In genomic region chr3:8204846-8205624, GRCh38 we compare ENCODE assay signal across 23 cellular contexts.
A peak's percentile ranks its signal among the peaks of the same experiment; 100 is the strongest.
DNase-seq lines count a peak whose midpoint lies in the region; ATAC-seq and TF ChIP-seq lines count a peak whose summit lies in the region.
"Had no signal": no experiment of that assay in that cellular context is flagged by ENCODE, and none has a peak within 500 bp of the region (broad histone marks: within the 10 kb centered on the region; RNA-seq: fewer than 3 reads in every experiment).

No MANE protein-coding gene starts in this region.

- H3K4ac ChIP-seq in mesenchymal stem cell (ENCODE audit: low read depth in 1 of 2, low read length in 2 of 2): no peak overlapping the region

- no peak overlapping the region for H2BK15ac ChIP-seq in mesenchymal stem cell (ENCODE audit: low read depth, poor library complexity, severe bottlenecking)

- no peak overlapping the region for H3K14ac ChIP-seq in mesenchymal stem cell (ENCODE audit: low read length in 2 of 2)

- no peaks in the 10 kb centered on the region for H3K79me1 ChIP-seq in mesenchymal stem cell (replicated peaks; ENCODE audit: low read length, poor library complexity, severe bottlenecking)

- WGBS in mesenchymal stem cell: 73% methylated on average over 2 of the region's 5 CpGs

- no peaks in the 10 kb centered on the region for H3K9me3 ChIP-seq in MG63
- H3K9me3 ChIP-seq in mesenchymal stem cell (ENCODE audit: control insufficient read depth, low read length): no peaks in the 10 kb centered on the region
- H3K9me3 ChIP-seq: Peyer's patch had no signal

- no peaks in the 10 kb centered on the region for H3K36me3 ChIP-seq in MG63
- H3K36me3 ChIP-seq in mesenchymal stem cell (ENCODE audit: control insufficient read depth in 1 of 2, insufficient read depth in 2 of 2, low read depth in 1 of 2, low read length in 2 of 2): no peaks in the 10 kb centered on the region
- H3K36me3 ChIP-seq: Peyer's patch had no signal

- H4K8ac ChIP-seq in mesenchymal stem cell (ENCODE audit: low read length): peak overlapping the region; percentile 75

- no peak overlapping the region for H2BK120ac ChIP-seq in mesenchymal stem cell (ENCODE audit: low read depth, low read length)

- H3K27me3 ChIP-seq in MG63 (no peaks in the 10 kb centered on the region), mesenchymal stem cell (ENCODE audit: control insufficient read depth in 1 of 2, insufficient read depth in 1 of 2, low read length in 2 of 2) (no peaks in the 10 kb centered on the region)
- H3K27me3 ChIP-seq: Peyer's patch had no signal

- no peak overlapping the region for H3K4me3 Mint-ChIP-seq in activated T-helper 1 cell treated with anti-CD3 and anti-CD28 coated beads, Interleukin-12 subunit alpha, Interleukin-12 subunit beta, Interleukin-2, Interleukin-4 antibody, amounts not matched to agents 30 ng/mL and 10 ng/mL and 1 ng/mL, durations not matched to agents 14 hours and 24 hours and 36 hours
- H3K4me3 Mint-ChIP-seq: CD4-positive, CD25-positive, alpha-beta regulatory T cell; naive B cell; T-helper 2 cell treated with Interferon-gamma antibody and Interleukin-4, amounts not matched to agents 5 μg/mL and 100 μg/mL, for 36 hours; WTC11 had no signal

- no peak overlapping the region for H2AFZ ChIP-seq in mesenchymal stem cell (ENCODE audit: low read depth, low read length)

- no peaks in the 10 kb centered on the region for H3K9me3 Mint-ChIP-seq in activated T-helper 1 cell treated with anti-CD3 and anti-CD28 coated beads, Interleukin-12 subunit alpha, Interleukin-12 subunit beta, Interleukin-2, Interleukin-4 antibody, amounts not matched to agents 30 ng/mL and 10 ng/mL and 1 ng/mL, durations not matched to agents 14 hours and 24 hours and 36 hours
- H3K9me3 Mint-ChIP-seq: CD4-positive, CD25-positive, alpha-beta regulatory T cell; T-helper 2 cell treated with Interferon-gamma antibody and Interleukin-4, amounts not matched to agents 5 μg/mL and 100 μg/mL, for 36 hours had no signal

- peak overlapping the region; percentile 45 for H3K9ac ChIP-seq in mesenchymal stem cell (ENCODE audit: low read length)

- H2AK5ac ChIP-seq in mesenchymal stem cell (ENCODE audit: low read length, severe bottlenecking): no peak overlapping the region

- DNase-seq in AG09309 (ENCODE audit: low read depth) (peak; percentile 11), MG63 (peak; percentile 8), epithelial cell of prostate (ENCODE audit: low read depth, low spot score) (peak; percentile 59), mesenchymal stem cell (peak; percentile 77), NCI-H2196 (lab: John Stamatoyannopoulos, UW; ENCODE audit: unreplicated experiment) (no peak), NCI-H446 treated with DMSO at 0.1 percent for 48 hours (lab: John Stamatoyannopoulos, UW) (no peak)
- DNase-seq in stimulated activated naive CD8-positive, alpha-beta T cell treated with anti-CD3 and anti-CD28 coated beads, Interleukin-15, Interleukin-2, amounts not matched to agents 100 U/mL and 50 U/mL, for 24 hours: no peak
- no peak for DNase-seq in activated T-helper 1 cell treated with anti-CD3 and anti-CD28 coated beads, Interleukin-12 subunit alpha, Interleukin-12 subunit beta, Interleukin-2, Interleukin-4 antibody, amounts not matched to agents 30 ng/mL and 10 ng/mL and 1 ng/mL, durations not matched to agents 14 hours and 24 hours and 36 hours (ENCODE audit: low spot score)
- DNase-seq: ACHN; activated CD4-positive, alpha-beta T cell treated with anti-CD3 and anti-CD28 coated beads, Interleukin-2, amount 50 U/mL, for 48 hours; activated naive CD4-positive, alpha-beta T cell; CD4-positive, CD25-positive, alpha-beta regulatory T cell; DMS 273 treated with DMSO at 0.1 percent for 48 hours; GF-D8; naive B cell; NCI-H187 treated with DMSO at 0.1 percent for 48 hours; occipital lobe; Peyer's patch had no signal

- H3K18ac ChIP-seq in mesenchymal stem cell (ENCODE audit: low read depth in 1 of 2, low read length in 2 of 2): peak overlapping the region; percentile 16 to 23

- no peak overlapping the region for H4K91ac ChIP-seq in mesenchymal stem cell (ENCODE audit: low read length)

- no peak overlapping the region for H3K27ac Mint-ChIP-seq in activated T-helper 1 cell treated with anti-CD3 and anti-CD28 coated beads, Interleukin-12 subunit alpha, Interleukin-12 subunit beta, Interleukin-2, Interleukin-4 antibody, amounts not matched to agents 30 ng/mL and 10 ng/mL and 1 ng/mL, durations not matched to agents 14 hours and 24 hours and 36 hours
- H3K27ac Mint-ChIP-seq: CD4-positive, CD25-positive, alpha-beta regulatory T cell; naive B cell; T-helper 2 cell treated with Interferon-gamma antibody and Interleukin-4, amounts not matched to agents 5 μg/mL and 100 μg/mL, for 36 hours; WTC11 had no signal

- H3K36me3 Mint-ChIP-seq in activated T-helper 1 cell treated with anti-CD3 and anti-CD28 coated beads, Interleukin-12 subunit alpha, Interleukin-12 subunit beta, Interleukin-2, Interleukin-4 antibody, amounts not matched to agents 30 ng/mL and 10 ng/mL and 1 ng/mL, durations not matched to agents 14 hours and 24 hours and 36 hours (ENCODE audit: low read depth): no peaks in the 10 kb centered on the region
- H3K36me3 Mint-ChIP-seq: CD4-positive, CD25-positive, alpha-beta regulatory T cell; naive B cell; WTC11 had no signal

- H3K4me1 Mint-ChIP-seq in activated T-helper 1 cell treated with anti-CD3 and anti-CD28 coated beads, Interleukin-12 subunit alpha, Interleukin-12 subunit beta, Interleukin-2, Interleukin-4 antibody, amounts not matched to agents 30 ng/mL and 10 ng/mL and 1 ng/mL, durations not matched to agents 14 hours and 24 hours and 36 hours (ENCODE audit: low read depth): no peaks in the 10 kb centered on the region
- H3K4me1 Mint-ChIP-seq: CD4-positive, CD25-positive, alpha-beta regulatory T cell; naive B cell had no signal

- no peak overlapping the region for H2BK5ac ChIP-seq in mesenchymal stem cell (ENCODE audit: low read depth, low read length, poor library complexity, severe bottlenecking)

- intact Hi-C loops in activated T-helper 1 cell treated with anti-CD3 and anti-CD28 coated beads, Interleukin-12 subunit alpha, Interleukin-12 subunit beta, Interleukin-2, Interleukin-4 antibody, amounts not matched to agents 30 ng/mL and 10 ng/mL and 1 ng/mL, durations not matched to agents 14 hours and 24 hours and 36 hours (cut with micrococcal nuclease): no loop called here

- no peak for TF ChIP-seq CTCF in AG09309 (IDR thresholded peaks at IDR 0.05; ENCODE audit: control insufficient read depth, insufficient read depth, low read depth, low read length, missing control alignments)

- H3K27me3 Mint-ChIP-seq in activated T-helper 1 cell treated with anti-CD3 and anti-CD28 coated beads, Interleukin-12 subunit alpha, Interleukin-12 subunit beta, Interleukin-2, Interleukin-4 antibody, amounts not matched to agents 30 ng/mL and 10 ng/mL and 1 ng/mL, durations not matched to agents 14 hours and 24 hours and 36 hours (ENCODE audit: insufficient read depth): no peaks in the 10 kb centered on the region

- H3K27ac ChIP-seq in epithelial cell of prostate: peak overlapping the region; percentile 67
- no peak overlapping the region for H3K27ac ChIP-seq in mesenchymal stem cell (ENCODE audit: low read length, poor library complexity, severe bottlenecking)
- H3K27ac ChIP-seq: Peyer's patch, SK-N-MC had no signal

- H3K4me1 ChIP-seq in mesenchymal stem cell (ENCODE audit: control insufficient read depth, insufficient read depth, low read depth, low read length): peaks cover 1% of the 10 kb centered on the region
- H3K4me1 ChIP-seq: Peyer's patch had no signal

- H3K23ac ChIP-seq in mesenchymal stem cell (ENCODE audit: low read length in 2 of 2): no peak overlapping the region

- no peak overlapping the region for H3K4me2 ChIP-seq in mesenchymal stem cell (ENCODE audit: low read length, poor library complexity, severe bottlenecking)

- ATAC-seq in stimulated activated naive CD8-positive, alpha-beta T cell treated with anti-CD3 and anti-CD28 coated beads, Interleukin-15, Interleukin-2, amounts not matched to agents 100 U/mL and 50 U/mL, for 24 hours: no peak
- ATAC-seq: K562, WTC11 had no signal

- no peak overlapping the region for H2BK12ac ChIP-seq in mesenchymal stem cell (ENCODE audit: low read length in 2 of 2)

- H3K4me3 ChIP-seq in AG09309 (ENCODE audit: control insufficient read depth, low read depth, low read length) (no peak overlapping the region), MG63 (no peak overlapping the region), mesenchymal stem cell (ENCODE audit: insufficient read depth in 1 of 2, low read depth in 1 of 2, low read length in 2 of 2) (peak overlapping the region in 1 of 2 experiments; percentile 1)
- H3K4me3 ChIP-seq: K562, lung, Peyer's patch, SK-N-MC had no signal

Comparison
In these comparisons a context has a peak if more than half of its experiments do, and no peak if none do; other contexts are left out.
1. DNase-seq: peak in AG09309 (single experiment), MG63 (single experiment), epithelial cell of prostate (single experiment) and mesenchymal stem cell (single experiment); none in stimulated activated naive CD8-positive, alpha-beta T cell treated with anti-CD3 and anti-CD28 coated beads, Interleukin-15, Interleukin-2, amounts not matched to agents 100 U/mL and 50 U/mL, for 24 hours (single experiment), activated T-helper 1 cell treated with anti-CD3 and anti-CD28 coated beads, Interleukin-12 subunit alpha, Interleukin-12 subunit beta, Interleukin-2, Interleukin-4 antibody, amounts not matched to agents 30 ng/mL and 10 ng/mL and 1 ng/mL, durations not matched to agents 14 hours and 24 hours and 36 hours (single experiment), NCI-H2196 (single experiment) and NCI-H446 treated with DMSO at 0.1 percent for 48 hours (single experiment).